8 cellular contexts compared by ENCODE assay signal in the genomic region with DNA sequence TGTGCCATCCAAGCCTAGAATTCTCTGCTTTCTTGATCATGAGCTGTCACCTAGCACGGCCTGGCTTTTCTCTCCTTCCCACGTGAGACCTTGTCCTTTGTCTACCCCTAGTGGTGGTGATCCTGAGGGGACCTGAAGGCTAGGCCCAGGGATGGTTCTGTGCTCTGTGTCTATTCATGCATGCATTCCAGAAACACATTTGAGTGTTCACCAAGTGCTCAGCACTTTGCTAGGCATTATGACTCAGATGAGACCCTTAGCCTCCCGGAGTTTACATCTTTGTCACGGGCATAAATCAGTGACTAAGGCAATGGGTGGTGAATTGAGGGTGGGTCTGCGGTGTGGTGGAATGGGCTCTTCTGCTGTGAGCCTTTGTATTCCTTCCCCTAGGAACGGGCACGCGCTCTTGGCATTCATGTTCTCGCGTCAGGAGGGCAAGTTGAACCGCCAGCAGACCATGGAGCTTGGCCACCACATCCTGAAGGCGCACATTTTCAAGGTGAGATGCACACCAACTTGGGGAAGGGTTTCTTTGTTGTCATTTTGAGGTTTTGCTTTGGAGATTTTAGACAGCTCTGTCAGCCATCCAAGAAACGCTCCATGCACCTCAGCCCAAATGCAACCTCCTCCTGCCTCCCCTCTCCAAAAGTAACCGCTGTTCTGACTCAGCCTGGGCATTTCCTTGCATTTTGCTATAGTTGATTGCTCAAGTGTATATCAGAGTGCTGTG.
A peak's percentile ranks its signal among the peaks of the same experiment; 100 is the strongest.
DNase-seq lines count a peak whose midpoint lies in the region; ATAC-seq and TF ChIP-seq lines count a peak whose summit lies in the region.

No MANE protein-coding gene starts in this region.

- TF ChIP-seq CTCF in LNCaP clone FGC (IDR thresholded peaks at IDR 0.05; ENCODE audit: control insufficient read depth, extremely low read depth, insufficient read depth) (peak; percentile 44), osteocyte (IDR thresholded peaks at IDR 0.05) (peak; percentile 48)

- DNase-seq in activated CD4-positive, alpha-beta T cell treated with anti-CD3 and anti-CD28 coated beads for 48 hours: peak; percentile 12
- DNase-seq in activated CD4-positive, alpha-beta T cell treated with anti-CD3 and anti-CD28 coated beads, Interleukin-2, amount 10 ng/mL, durations not matched to agents 24 days and 14 days: no peak
- DNase-seq in H4 (ENCODE audit: low spot score): peak; percentile 31
- DNase-seq in LNCaP clone FGC (ENCODE audit: low read depth): no peak
- DNase-seq in effector memory CD8-positive, alpha-beta T cell: peak; percentile 16 to 25 (median 18)
- DNase-seq in osteocyte (ENCODE audit: extremely low spot score, unreplicated experiment): no peak
- DNase-seq in activated T-cell treated with anti-CD3 and anti-CD28 coated beads, Interleukin-2, amount 50 U/mL, for 24 hours: no peak

- no peaks in the 10 kb centered on the region for H3K9me3 Mint-ChIP-seq in activated CD4-positive, alpha-beta T cell treated with anti-CD3 and anti-CD28 coated beads, Interleukin-2, amount 10 ng/mL, durations not matched to agents 24 days and 14 days
- no peaks in the 10 kb centered on the region for H3K9me3 Mint-ChIP-seq in effector memory CD8-positive, alpha-beta T cell
- H3K9me3 Mint-ChIP-seq in osteocyte (ENCODE audit: unreplicated experiment): no peaks in the 10 kb centered on the region
- H3K9me3 Mint-ChIP-seq in activated T-cell treated with anti-CD3 and anti-CD28 coated beads, Interleukin-2, amount 50 U/mL, for 24 hours: no peaks in the 10 kb centered on the region

- intact Hi-C loops in activated CD4-positive, alpha-beta T cell treated with anti-CD3 and anti-CD28 coated beads, Interleukin-2, amount 10 ng/mL, durations not matched to agents 24 days and 14 days (cut with micrococcal nuclease): no loop called here

- H3K27me3 Mint-ChIP-seq in activated CD4-positive, alpha-beta T cell treated with anti-CD3 and anti-CD28 coated beads, Interleukin-2, amount 10 ng/mL, durations not matched to agents 24 days and 14 days: no peaks in the 10 kb centered on the region
- no peaks in the 10 kb centered on the region for H3K27me3 Mint-ChIP-seq in effector memory CD8-positive, alpha-beta T cell
- H3K27me3 Mint-ChIP-seq in osteocyte (ENCODE audit: unreplicated experiment): no peaks in the 10 kb centered on the region
- no peaks in the 10 kb centered on the region for H3K27me3 Mint-ChIP-seq in activated T-cell treated with anti-CD3 and anti-CD28 coated beads, Interleukin-2, amount 50 U/mL, for 24 hours

- H3K4me3 Mint-ChIP-seq in activated CD4-positive, alpha-beta T cell treated with anti-CD3 and anti-CD28 coated beads, Interleukin-2, amount 10 ng/mL, durations not matched to agents 24 days and 14 days: no peak overlapping the region
- no peak overlapping the region for H3K4me3 Mint-ChIP-seq in effector memory CD8-positive, alpha-beta T cell
- H3K4me3 Mint-ChIP-seq in osteocyte (ENCODE audit: unreplicated experiment): no peak overlapping the region
- H3K4me3 Mint-ChIP-seq in activated T-cell treated with anti-CD3 and anti-CD28 coated beads, Interleukin-2, amount 50 U/mL, for 24 hours: no peak overlapping the region

- peaks cover 4% of the 10 kb centered on the region for H3K4me1 Mint-ChIP-seq in activated CD4-positive, alpha-beta T cell treated with anti-CD3 and anti-CD28 coated beads, Interleukin-2, amount 10 ng/mL, durations not matched to agents 24 days and 14 days
- peaks cover 5 to 6% of the 10 kb centered on the region in 2 donors for H3K4me1 Mint-ChIP-seq in effector memory CD8-positive, alpha-beta T cell (ENCODE audit: low read depth in 2 of 2)
- H3K4me1 Mint-ChIP-seq in osteocyte (ENCODE audit: unreplicated experiment): no peaks in the 10 kb centered on the region
- peaks cover 14% of the 10 kb centered on the region for H3K4me1 Mint-ChIP-seq in activated T-cell treated with anti-CD3 and anti-CD28 coated beads, Interleukin-2, amount 50 U/mL, for 24 hours (ENCODE audit: low read depth)

- no peaks in the 10 kb centered on the region for H3K36me3 Mint-ChIP-seq in activated CD4-positive, alpha-beta T cell treated with anti-CD3 and anti-CD28 coated beads, Interleukin-2, amount 10 ng/mL, durations not matched to agents 24 days and 14 days (ENCODE audit: low read depth)
- H3K36me3 Mint-ChIP-seq in effector memory CD8-positive, alpha-beta T cell (ENCODE audit: insufficient read depth): peaks cover 5% of the 10 kb centered on the region
- H3K36me3 Mint-ChIP-seq in osteocyte (ENCODE audit: unreplicated experiment): peaks cover 38% of the 10 kb centered on the region
- no peaks in the 10 kb centered on the region for H3K36me3 Mint-ChIP-seq in activated T-cell treated with anti-CD3 and anti-CD28 coated beads, Interleukin-2, amount 50 U/mL, for 24 hours (ENCODE audit: low read depth)

- no peak overlapping the region for H3K4me3 ChIP-seq in LNCaP clone FGC (ENCODE audit: low read depth, low read length)

- peak; percentile 78 for ATAC-seq in effector memory CD8-positive, alpha-beta T cell (replicated peaks)
- ATAC-seq in HG02571 (IDR thresholded peaks at IDR 0.05; ENCODE audit: unreplicated experiment): no peak

- H3K27ac Mint-ChIP-seq in activated CD4-positive, alpha-beta T cell treated with anti-CD3 and anti-CD28 coated beads, Interleukin-2, amount 10 ng/mL, durations not matched to agents 24 days and 14 days: no peak overlapping the region
- no peak overlapping the region for H3K27ac Mint-ChIP-seq in effector memory CD8-positive, alpha-beta T cell
- no peak overlapping the region for H3K27ac Mint-ChIP-seq in osteocyte (ENCODE audit: unreplicated experiment)
- H3K27ac Mint-ChIP-seq in activated T-cell treated with anti-CD3 and anti-CD28 coated beads, Interleukin-2, amount 50 U/mL, for 24 hours: no peak overlapping the region

Comparison
In these comparisons a context has a peak if more than half of its experiments do, and no peak if none do; other contexts are left out.
1. DNase-seq: peak in activated CD4-positive, alpha-beta T cell treated with anti-CD3 and anti-CD28 coated beads for 48 hours (single experiment), H4 (single experiment) and effector memory CD8-positive, alpha-beta T cell (3 of 3); none in activated CD4-positive, alpha-beta T cell treated with anti-CD3 and anti-CD28 coated beads, Interleukin-2, amount 10 ng/mL, durations not matched to agents 24 days and 14 days (single experiment), LNCaP clone FGC (single experiment), osteocyte (single experiment) and activated T-cell treated with anti-CD3 and anti-CD28 coated beads, Interleukin-2, amount 50 U/mL, for 24 hours (single experiment).